In genomic region chr14:39017096-39018016, GRCh38 we compare ENCODE assay signal across 1 cellular context.
TF ChIP-seq lines count a peak whose summit lies in the region.
"Not testable (repeated sequence)": the region's sequence is repeated elsewhere in the genome, so short reads cannot be mapped to it uniquely, and the experiment has no call there.

No MANE protein-coding gene starts in this region.

TF ChIP-seq in HepG2, 621 proteins besides CTCF, POLR2A, EP300 and RAD21 (continued from another document and continues in another):
- peak; percentile 68; the same call in 1 of the 2 replicates for TF ChIP-seq STAT6 (CRISPR knock-in tag; IDR thresholded peaks at IDR 0.05; ENCODE audit: borderline replicate concordance)
- peak; percentile 59; the same call in 1 of the 2 replicates for TF ChIP-seq AHR (CRISPR knock-in tag; IDR thresholded peaks at IDR 0.05)
- 0 out of 2 replicates have a peak, but pooled peaks have one; percentile 79 for TF ChIP-seq ZNF333 (CRISPR knock-in tag; IDR thresholded peaks at IDR 0.05; ENCODE audit: borderline replicate concordance)
- 0 out of 2 replicates have a peak, but pooled peaks have one; percentile 27 for TF ChIP-seq KLF9 (CRISPR knock-in tag; IDR thresholded peaks at IDR 0.05; ENCODE audit: low read depth)
- TF ChIP-seq ZNF772 (CRISPR knock-in tag; IDR thresholded peaks at IDR 0.05), result 0 out of 2 replicates have a peak, but pooled peaks have one; percentile 28
- TF ChIP-seq FOXA3 (CRISPR knock-in tag; IDR thresholded peaks at IDR 0.05), result peak; percentile 88
- peak; percentile 73 for TF ChIP-seq ZFY (CRISPR knock-in tag; IDR thresholded peaks at IDR 0.05)
- TF ChIP-seq ZNF83 (CRISPR knock-in tag; IDR thresholded peaks at IDR 0.05; ENCODE audit: borderline replicate concordance), result 0 out of 2 replicates have a peak, but pooled peaks have one; percentile 66
- TF ChIP-seq MAZ (IDR thresholded peaks at IDR 0.05; ENCODE audit: borderline replicate concordance, low read depth, low read length); NR2F6 (IDR thresholded peaks at IDR 0.05); SOX13 (IDR thresholded peaks at IDR 0.05): not testable (repeated sequence)
- peak; percentile 58; the same call in 1 of the 2 replicates for TF ChIP-seq MAZ (CRISPR knock-in tag; IDR thresholded peaks at IDR 0.05; ENCODE audit: low read depth)
- TF ChIP-seq MEIS2 (CRISPR knock-in tag; IDR thresholded peaks at IDR 0.05), result peak; percentile 92
- peak; percentile 96 for TF ChIP-seq SMAD1 (CRISPR knock-in tag; IDR thresholded peaks at IDR 0.05; ENCODE audit: borderline replicate concordance, low read depth)
- peak; percentile 32; the same call in 1 of the 2 replicates for TF ChIP-seq MNT (IDR thresholded peaks at IDR 0.05)
- TF ChIP-seq HOMEZ (CRISPR knock-in tag; IDR thresholded peaks at IDR 0.05; ENCODE audit: low read depth), result peak; percentile 68
- peak; percentile 69; the same call in 1 of the 2 replicates for TF ChIP-seq EED (CRISPR knock-in tag; IDR thresholded peaks at IDR 0.05)
- TF ChIP-seq ZNF567 (CRISPR knock-in tag; IDR thresholded peaks at IDR 0.05; ENCODE audit: borderline replicate concordance), result 0 out of 2 replicates have a peak, but pooled peaks have one; percentile 64
- TF ChIP-seq ZBTB38 (CRISPR knock-in tag; IDR thresholded peaks at IDR 0.05), result peak; percentile 90
- peak; percentile 94 for TF ChIP-seq ZNF687 (CRISPR knock-in tag; IDR thresholded peaks at IDR 0.05)
- TF ChIP-seq MTF2 (CRISPR knock-in tag; IDR thresholded peaks at IDR 0.05; ENCODE audit: borderline replicate concordance), result peak; percentile 77; the same call in 1 of the 2 replicates
- TF ChIP-seq ZBTB25 (CRISPR knock-in tag; IDR thresholded peaks at IDR 0.05), result peak; percentile 32; the same call in 1 of the 2 replicates
- peak; percentile 45; the same call in 1 of the 2 replicates for TF ChIP-seq GABPB1 (CRISPR knock-in tag; IDR thresholded peaks at IDR 0.05)
- peak; percentile 52 for TF ChIP-seq ELF3 (CRISPR knock-in tag; IDR thresholded peaks at IDR 0.05)
- TF ChIP-seq BCL6 (CRISPR knock-in tag; IDR thresholded peaks at IDR 0.05), result peak; percentile 45; the same call in 1 of the 2 replicates
- 0 out of 2 replicates have a peak, but pooled peaks have one; percentile 46 for TF ChIP-seq ZNF572 (CRISPR knock-in tag; IDR thresholded peaks at IDR 0.05)
- peak; percentile 31; the same call in 1 of the 2 replicates for TF ChIP-seq ZNF615 (CRISPR knock-in tag; IDR thresholded peaks at IDR 0.05; ENCODE audit: borderline replicate concordance)
- peak; percentile 33; the same call in 1 of the 2 replicates for TF ChIP-seq MXD1 (CRISPR knock-in tag; IDR thresholded peaks at IDR 0.05)
- peak; percentile 80 for TF ChIP-seq KDM2A (CRISPR knock-in tag; IDR thresholded peaks at IDR 0.05; ENCODE audit: borderline replicate concordance, low read depth)
- TF ChIP-seq SAP130 (CRISPR knock-in tag; IDR thresholded peaks at IDR 0.05; ENCODE audit: low read depth), result peak; percentile 74
- peak; percentile 86; the same call in 1 of the 2 replicates for TF ChIP-seq ZNF709 (CRISPR knock-in tag; IDR thresholded peaks at IDR 0.05)
- peak; percentile 96 for TF ChIP-seq IKZF5 (CRISPR knock-in tag; IDR thresholded peaks at IDR 0.05)
- TF ChIP-seq PHF8 (CRISPR knock-in tag; IDR thresholded peaks at IDR 0.05), result peak; percentile 63; the same call in 1 of the 2 replicates
- TF ChIP-seq AHDC1 (CRISPR knock-in tag; IDR thresholded peaks at IDR 0.05; ENCODE audit: borderline replicate concordance), result peak; percentile 52; the same call in 1 of the 2 replicates
- peak; percentile 23; the same call in 1 of the 2 replicates for TF ChIP-seq ZNF816 (CRISPR knock-in tag; IDR thresholded peaks at IDR 0.05; ENCODE audit: borderline replicate concordance)
- TF ChIP-seq PHF21A (CRISPR knock-in tag; IDR thresholded peaks at IDR 0.05), result peak; percentile 87
- TF ChIP-seq NR2F6 (CRISPR knock-in tag; IDR thresholded peaks at IDR 0.05), result peak; percentile 16; the same call in 1 of the 2 replicates
- peak; percentile 45; the same call in 1 of the 2 replicates for TF ChIP-seq IRX3 (CRISPR knock-in tag; IDR thresholded peaks at IDR 0.05; ENCODE audit: borderline replicate concordance, low read depth)
- peak; percentile 94 for TF ChIP-seq THAP7 (CRISPR knock-in tag; IDR thresholded peaks at IDR 0.05)
- peak; percentile 13; the same call in 1 of the 2 replicates for TF ChIP-seq DPF2 (CRISPR knock-in tag; IDR thresholded peaks at IDR 0.05; ENCODE audit: borderline replicate concordance, low read depth)
- TF ChIP-seq SOX13 (CRISPR knock-in tag; conservative IDR thresholded peaks at IDR 0.05 in 1 of 2, IDR thresholded peaks at IDR 0.05 in 1 of 2), result peak in 1 of 2 experiments; percentile 75; a peak in 2 of 4 replicates
- TF ChIP-seq BORCS8-MEF2B (CRISPR knock-in tag; IDR thresholded peaks at IDR 0.05), result peak; percentile 93
